ENCODE assay signal across 29 cellular contexts in the genomic region with DNA sequence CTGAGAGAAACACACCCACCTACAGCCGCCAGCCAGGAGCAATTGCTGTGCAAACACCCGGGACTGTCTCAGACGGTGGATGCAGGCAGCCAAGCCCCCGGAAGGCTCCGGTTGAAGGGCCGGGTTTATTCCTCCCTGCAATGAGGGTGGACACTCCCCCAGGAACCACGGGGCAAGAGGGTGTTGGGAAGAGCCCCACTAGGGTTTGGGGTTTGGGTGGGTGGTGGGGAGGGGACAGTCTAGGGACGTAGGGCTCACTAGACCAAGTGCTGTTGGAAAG. TPM values are rescaled to one million over a fixed set of nuclear protein-coding genes. Genes with fewer than 3 reads are reported as not detected.
"Had no signal": no experiment of that assay in that cellular context is flagged by ENCODE, and none has a peak within 500 bp of the region (broad histone marks: within the 10 kb centered on the region; RNA-seq: fewer than 3 reads in every experiment).

No MANE protein-coding gene starts in this region.

- ATAC-seq: activated CD4-positive, alpha-beta T cell treated with anti-CD3 and anti-CD28 coated beads for 36 hours; activated CD8-positive, alpha-beta memory T cell treated with anti-CD3 and anti-CD28 coated beads, Interleukin-2, amount 10 ng/mL, durations not matched to agents 7 days and 5 days; activated CD8-positive, alpha-beta T cell treated with anti-CD3 and anti-CD28 coated beads, Interleukin-2, amount 10 ng/mL, durations not matched to agents 7 days and 5 days; activated naive CD4-positive, alpha-beta T cell treated with anti-CD3 and anti-CD28 coated beads, Interleukin-2, amount 50 U/mL, for 72 hours had no signal

- H3K27ac ChIP-seq: ascending aorta, breast epithelium, cardiac muscle cell, colonic mucosa, epithelial cell of prostate, esophagus squamous epithelium had no signal

- H3K4me1 ChIP-seq: ascending aorta, breast epithelium, colonic mucosa, esophagus squamous epithelium had no signal

- H3K27me3 ChIP-seq: ascending aorta, cardiac muscle cell, colonic mucosa had no signal

- H3K9me3 ChIP-seq: ascending aorta, breast epithelium, colonic mucosa, esophagus squamous epithelium had no signal

- H3K36me3 ChIP-seq: ascending aorta, breast epithelium, cardiac muscle cell, colonic mucosa, esophagus squamous epithelium had no signal

- DNase-seq: activated CD4-positive, alpha-beta memory T cell treated with anti-CD3 and anti-CD28 coated beads for 36 hours; activated CD4-positive, alpha-beta T cell treated with anti-CD3 and anti-CD28 coated beads for 36 hours; activated CD4-positive, alpha-beta T cell treated with anti-CD3 and anti-CD28 coated beads, Interleukin-2, amount 10 ng/mL, durations not matched to agents 24 days and 14 days; activated CD4-positive, CD25-positive, alpha-beta regulatory T cell; activated CD4-positive, CD25-positive, alpha-beta regulatory T cell treated with anti-CD3 and anti-CD28 coated beads, Interleukin-2, amount 50 U/mL, for 72 hours; activated CD8-positive, alpha-beta memory T cell treated with anti-CD3 and anti-CD28 coated beads, Interleukin-2, amount 10 ng/mL, durations not matched to agents 7 days and 5 days; activated CD8-positive, alpha-beta memory T cell treated with anti-CD3 and anti-CD28 coated beads, Interleukin-2, amount 50 U/mL, for 4 hours; activated CD8-positive, alpha-beta T cell treated with anti-CD3 and anti-CD28 coated beads, Interleukin-2, amount 10 ng/mL, durations not matched to agents 7 days and 5 days; activated effector memory CD4-positive, alpha-beta T cell treated with anti-CD3 and anti-CD28 coated beads, Interleukin-2, amount 50 U/mL, for 16 hours; activated naive CD4-positive, alpha-beta T cell treated with anti-CD3 and anti-CD28 coated beads, Interleukin-2, amount 10 ng/mL, durations not matched to agents 7 days and 5 days; activated naive CD8-positive, alpha-beta T cell treated with anti-CD3 and anti-CD28 coated beads, Interleukin-2, amount 10 ng/mL, durations not matched to agents 7 days and 5 days; activated T-cell treated with anti-CD3 and anti-CD28 coated beads, Interleukin-2, amount 50 U/mL, for 1 hour; activated T-cell treated with anti-CD3 and anti-CD28 coated beads, Interleukin-2, amount 50 U/mL, for 48 hours; central memory CD4-positive, alpha-beta T cell; cerebellar nuclear complex; colonic mucosa; effector CD8-positive, alpha-beta T cell; esophagus squamous epithelium; foreskin melanocyte; T-helper 2 cell had no signal

- H3K4me3 ChIP-seq: ascending aorta, breast epithelium, cardiac muscle cell, colonic mucosa, esophagus squamous epithelium had no signal

RNA-seq across cellular contexts. Expression of a gene that starts 19.2 kb away (rescaled TPM):
- total RNA-seq: activated CD4-positive, alpha-beta T cell treated with anti-CD3 and anti-CD28 coated beads, Interleukin-2, amount 10 ng/mL, durations not matched to agents 24 days and 14 days; activated CD8-positive, alpha-beta memory T cell treated with anti-CD3 and anti-CD28 coated beads for 36 hours; activated CD8-positive, alpha-beta memory T cell treated with anti-CD3 and anti-CD28 coated beads, Interleukin-2, amount 10 ng/mL, durations not matched to agents 7 days and 5 days; activated CD8-positive, alpha-beta T cell treated with anti-CD3 and anti-CD28 coated beads, Interleukin-2, amount 10 ng/mL, durations not matched to agents 7 days and 5 days; activated naive CD8-positive, alpha-beta T cell treated with anti-CD3 and anti-CD28 coated beads, Interleukin-2, amount 10 ng/mL, durations not matched to agents 7 days and 5 days; activated T-helper 1 cell treated with anti-CD3 and anti-CD28 coated beads, Interleukin-12 subunit alpha, Interleukin-12 subunit beta, Interleukin-2, Interleukin-4 antibody, amounts not matched to agents 30 ng/mL and 10 ng/mL and 1 ng/mL, durations not matched to agents 14 hours and 24 hours and 36 hours; ascending aorta; fibroblast of lung; fibroblast of villous mesenchyme had no signal
